In genomic region chr22:43995798-43996169, GRCh38 we compare ENCODE assay signal across 10 cellular contexts. TPM values are rescaled to one million over a fixed set of nuclear protein-coding genes. Genes with fewer than 3 reads are reported as not detected.
A peak's percentile ranks its signal among the peaks of the same experiment; 100 is the strongest.
DNase-seq lines count a peak whose midpoint lies in the region; ATAC-seq lines count a peak whose summit lies in the region.
"Had no signal": no experiment of that assay in that cellular context is flagged by ENCODE, and none has a peak within 500 bp of the region (broad histone marks: within the 10 kb centered on the region; RNA-seq: fewer than 3 reads in every experiment).

No MANE protein-coding gene starts in this region.

- no peaks in the 10 kb centered on the region for H3K27me3 Mint-ChIP-seq in activated naive CD8-positive, alpha-beta T cell treated with anti-CD3 and anti-CD28 coated beads for 36 hours

- no peak for DNase-seq in activated naive CD8-positive, alpha-beta T cell treated with anti-CD3 and anti-CD28 coated beads for 36 hours
- DNase-seq in sciatic nerve (ENCODE audit: low spot score) (no peak), head of caudate nucleus (no peak), ureter (ENCODE audit: low spot score) (no peak)
- DNase-seq: SW 1271 had no signal

- no peaks in the 10 kb centered on the region for H3K9me3 Mint-ChIP-seq in activated naive CD8-positive, alpha-beta T cell treated with anti-CD3 and anti-CD28 coated beads for 36 hours

- ATAC-seq in GM21723 (IDR thresholded peaks at IDR 0.05; ENCODE audit: unreplicated experiment) (peak; percentile 25), sciatic nerve (peak; percentile 23), GM18861 (IDR thresholded peaks at IDR 0.05; ENCODE audit: unreplicated experiment) (no peak), HG02571 (IDR thresholded peaks at IDR 0.05; ENCODE audit: unreplicated experiment) (no peak)
- ATAC-seq: HCT116 had no signal

- intact Hi-C loops in sciatic nerve (cut with DNase I) (loop anchor here (5.0 kb wide), 1 partner anchor 82 kb away; no protein-coding TSS in a partner anchor), head of caudate nucleus (cut with DNase I) (loop anchor here (10.0 kb wide), 1 partner anchor 79 kb away; no protein-coding TSS in a partner anchor)

- H3K4me3 Mint-ChIP-seq in activated naive CD8-positive, alpha-beta T cell treated with anti-CD3 and anti-CD28 coated beads for 36 hours: peak overlapping the region; percentile 88

- H3K4me3 ChIP-seq in GM08714 (ENCODE audit: low read length): peak overlapping the region; percentile 20; the same call in 1 of the 2 replicates

- H3K4me1 Mint-ChIP-seq in activated naive CD8-positive, alpha-beta T cell treated with anti-CD3 and anti-CD28 coated beads for 36 hours: peaks cover 24% of the 10 kb centered on the region

- H3K36me3 Mint-ChIP-seq in activated naive CD8-positive, alpha-beta T cell treated with anti-CD3 and anti-CD28 coated beads for 36 hours: peaks cover 44% of the 10 kb centered on the region

- H3K27ac Mint-ChIP-seq in activated naive CD8-positive, alpha-beta T cell treated with anti-CD3 and anti-CD28 coated beads for 36 hours: peak overlapping the region; percentile 94

RNA-seq across cellular contexts. Expression of gene PARVB, which starts 28.3 kb away (rescaled TPM):
- 10 to 100 TPM; 71.4 to 71.5 TPM for total RNA-seq in activated naive CD8-positive, alpha-beta T cell treated with anti-CD3 and anti-CD28 coated beads for 36 hours
- total RNA-seq in sciatic nerve (38.2 TPM), ureter (24.4 TPM)

RNA-seq across cellular contexts. Expression of gene SAMM50, which starts 40.5 kb away (rescaled TPM):
- total RNA-seq in activated naive CD8-positive, alpha-beta T cell treated with anti-CD3 and anti-CD28 coated beads for 36 hours: 10 to 100 TPM; 59.0 to 62.3 TPM
- total RNA-seq in sciatic nerve (28.0 TPM), ureter (38.7 TPM)

Comparison
In these comparisons a context has a peak if more than half of its experiments do, and no peak if none do; other contexts are left out.
1. ATAC-seq: peak in GM21723 (single experiment) and sciatic nerve (single experiment); none in GM18861 (single experiment) and HG02571 (single experiment).